ENCODE assay signal across 21 cellular contexts in the genomic region with DNA sequence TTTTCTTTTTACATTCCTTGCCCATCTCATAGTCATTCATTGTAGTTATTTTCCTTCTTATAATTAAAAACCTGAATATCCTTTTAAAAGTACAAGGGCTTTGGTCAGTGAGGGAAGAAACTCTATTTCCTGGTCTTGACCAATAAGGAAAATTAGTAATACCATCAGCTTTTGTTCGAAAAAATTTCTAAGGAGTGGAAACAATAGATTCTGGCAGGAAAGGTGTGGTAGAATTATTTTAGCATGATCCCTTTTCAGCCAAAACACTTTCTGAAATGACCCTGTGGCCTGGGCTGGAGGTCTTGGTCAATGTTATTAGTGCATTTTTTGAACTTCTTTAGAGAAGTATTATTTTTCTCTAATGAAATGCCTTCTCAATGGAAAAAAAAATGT. TPM values are rescaled to one million over a fixed set of nuclear protein-coding genes. Genes with fewer than 3 reads are reported as not detected.
A peak's percentile ranks its signal among the peaks of the same experiment; 100 is the strongest.
DNase-seq lines count a peak whose midpoint lies in the region; ATAC-seq and TF ChIP-seq lines count a peak whose summit lies in the region.
"Had no signal": no experiment of that assay in that cellular context is flagged by ENCODE, and none has a peak within 500 bp of the region (broad histone marks: within the 10 kb centered on the region; RNA-seq: fewer than 3 reads in every experiment).

No MANE protein-coding gene starts in this region.

- intact Hi-C loops in PC-9 (cut with micrococcal nuclease; ENCODE audit: unreplicated experiment): loop anchor here (1.0 kb wide), 3 partner anchors 36 to 149 kb away; a partner anchor contains a TSS
- intact Hi-C loops in CD8-positive, alpha-beta T cell (cut with DNase I, micrococcal nuclease): no loop called here

- no peak overlapping the region for H3K4me3 Mint-ChIP-seq in activated CD4-positive, alpha-beta T cell treated with anti-CD3 and anti-CD28 coated beads, Interleukin-2, amount 10 ng/mL, durations not matched to agents 7 days and 5 days
- no peak overlapping the region for H3K4me3 Mint-ChIP-seq in CD8-positive, alpha-beta T cell
- H3K4me3 Mint-ChIP-seq: activated B cell treated with CpG ODN at 0.5 μM for 24 hours; CD4-positive, alpha-beta memory T cell; naive B cell had no signal

- TF ChIP-seq CTCF in PC-9 (conservative IDR thresholded peaks at IDR 0.05): no peak
- no peak for TF ChIP-seq CTCF in thoracic aorta (IDR thresholded peaks at IDR 0.05)
- TF ChIP-seq CTCF in CD8-positive, alpha-beta T cell (IDR thresholded peaks at IDR 0.05): no peak
- no peak for TF ChIP-seq CTCF in gastroesophageal sphincter (IDR thresholded peaks at IDR 0.05)

- peaks cover 38% of the 10 kb centered on the region for H3F3A ChIP-seq in PC-9 (ENCODE audit: insufficient read depth, low read depth)

- H3K79me2 ChIP-seq in PC-9 (ENCODE audit: low read depth): 0 out of 2 replicates have a peak, but pooled peaks cover 3% of the 10 kb centered on the region

- H2AFZ ChIP-seq in PC-9: no peak overlapping the region

- CTCF ChIA-PET in PC-9 (lab: Charles Lee): interaction anchor here (0.6 kb wide), 1 partner anchor 1403 kb away, joined by 9 read pairs; no protein-coding TSS in a partner anchor
- CTCF ChIA-PET in activated CD4-positive, alpha-beta T cell treated with anti-CD3 and anti-CD28 coated beads, Interleukin-2, amount 10 ng/mL, durations not matched to agents 7 days and 5 days (lab: Charles Lee): no interaction called here
- CTCF ChIA-PET in CD8-positive, alpha-beta T cell (lab: Charles Lee): no interaction called here

- no peak overlapping the region for H3K27ac Mint-ChIP-seq in activated CD4-positive, alpha-beta T cell treated with anti-CD3 and anti-CD28 coated beads, Interleukin-2, amount 10 ng/mL, durations not matched to agents 7 days and 5 days
- H3K27ac Mint-ChIP-seq in CD8-positive, alpha-beta T cell: no peak overlapping the region
- H3K27ac Mint-ChIP-seq: activated B cell treated with CpG ODN at 0.5 μM for 24 hours; CD4-positive, alpha-beta memory T cell; naive B cell had no signal

- H3K9me3 Mint-ChIP-seq in activated CD4-positive, alpha-beta T cell treated with anti-CD3 and anti-CD28 coated beads, Interleukin-2, amount 10 ng/mL, durations not matched to agents 7 days and 5 days: no peaks in the 10 kb centered on the region
- H3K9me3 Mint-ChIP-seq in CD8-positive, alpha-beta T cell: no peaks in the 10 kb centered on the region
- H3K9me3 Mint-ChIP-seq: activated B cell treated with CpG ODN at 0.5 μM for 24 hours; CD4-positive, alpha-beta memory T cell; naive B cell had no signal

- no peaks in the 10 kb centered on the region for H3K27me3 Mint-ChIP-seq in activated CD4-positive, alpha-beta T cell treated with anti-CD3 and anti-CD28 coated beads, Interleukin-2, amount 10 ng/mL, durations not matched to agents 7 days and 5 days
- H3K27me3 Mint-ChIP-seq in CD8-positive, alpha-beta T cell (ENCODE audit: low read depth): no peaks in the 10 kb centered on the region
- H3K27me3 Mint-ChIP-seq: naive B cell had no signal

- H3K27me3 ChIP-seq in PC-9 (ENCODE audit: insufficient read depth, low read depth) (no peaks in the 10 kb centered on the region), muscle layer of duodenum (ENCODE audit: low read depth, low read length) (no peaks in the 10 kb centered on the region), thoracic aorta (replicated peaks; ENCODE audit: insufficient read depth) (no peaks in the 10 kb centered on the region), gastroesophageal sphincter (no peaks in the 10 kb centered on the region)
- no peaks in the 10 kb centered on the region for H3K27me3 ChIP-seq in CD8-positive, alpha-beta T cell (ENCODE audit: insufficient read depth, low read length)
- H3K27me3 ChIP-seq: adrenal gland, cardiac muscle cell had no signal

- POLR2A ChIA-PET in PC-9 (lab: Charles Lee; ENCODE audit: unreplicated experiment): no interaction called here
- POLR2A ChIA-PET in activated CD4-positive, alpha-beta T cell treated with anti-CD3 and anti-CD28 coated beads, Interleukin-2, amount 10 ng/mL, durations not matched to agents 7 days and 5 days (lab: Charles Lee): no interaction called here
- POLR2A ChIA-PET in CD8-positive, alpha-beta T cell (lab: Charles Lee): no interaction called here

- no peak for TF ChIP-seq EP300 in gastroesophageal sphincter (IDR thresholded peaks at IDR 0.05)

- no peaks in the 10 kb centered on the region for H3K4me1 Mint-ChIP-seq in activated CD4-positive, alpha-beta T cell treated with anti-CD3 and anti-CD28 coated beads, Interleukin-2, amount 10 ng/mL, durations not matched to agents 7 days and 5 days
- no peaks in the 10 kb centered on the region for H3K4me1 Mint-ChIP-seq in CD8-positive, alpha-beta T cell (ENCODE audit: low read depth)
- H3K4me1 Mint-ChIP-seq: activated B cell treated with CpG ODN at 0.5 μM for 24 hours; CD4-positive, alpha-beta memory T cell; naive B cell had no signal

- H3K9me3 ChIP-seq in PC-9 (ENCODE audit: insufficient read depth, low read depth): no peaks in the 10 kb centered on the region
- no peaks in the 10 kb centered on the region for H3K9me3 ChIP-seq in muscle layer of duodenum (ENCODE audit: control insufficient read depth in 1 of 2, low read length in 2 of 2)
- H3K9me3 ChIP-seq in thoracic aorta: no peaks in the 10 kb centered on the region
- no peaks in the 10 kb centered on the region for H3K9me3 ChIP-seq in CD8-positive, alpha-beta T cell (ENCODE audit: low read length)
- H3K9me3 ChIP-seq in gastroesophageal sphincter: no peaks in the 10 kb centered on the region
- H3K9me3 ChIP-seq: adrenal gland had no signal

- H3K36me3 Mint-ChIP-seq in activated CD4-positive, alpha-beta T cell treated with anti-CD3 and anti-CD28 coated beads, Interleukin-2, amount 10 ng/mL, durations not matched to agents 7 days and 5 days (ENCODE audit: low read depth): no peaks in the 10 kb centered on the region
- H3K36me3 Mint-ChIP-seq in CD8-positive, alpha-beta T cell: no peaks in the 10 kb centered on the region
- H3K36me3 Mint-ChIP-seq: CD4-positive, alpha-beta memory T cell; naive B cell had no signal

- peak overlapping the region; percentile 43 for H3K4me2 ChIP-seq in PC-9

- no peaks in the 10 kb centered on the region for H3K9me2 ChIP-seq in PC-9 (ENCODE audit: insufficient read depth)

- ATAC-seq in thoracic aorta (ENCODE audit: insufficient number of reproducible peaks, low FRiP score, low read depth): no peak
- ATAC-seq in CD8-positive, alpha-beta T cell: no peak
- ATAC-seq in gastroesophageal sphincter: no peak

- no TSS peak for BruUV-seq in PC-9 (replicated peaks; lab: Mats Ljungman, UMichigan)

- H3K27ac ChIP-seq in PC-9 (peak overlapping the region; percentile 93), cingulate gyrus (ENCODE audit: low read depth, low read length) (peak overlapping the region; percentile 97), muscle layer of duodenum (ENCODE audit: low read length) (peak overlapping the region; percentile 11), thoracic aorta (peak overlapping the region; percentile 63 to 73), gastroesophageal sphincter (peak overlapping the region in 2 of 4 donors; percentile 5 to 47)
- no peak overlapping the region for H3K27ac ChIP-seq in CD8-positive, alpha-beta T cell (ENCODE audit: low read depth, low read length)
- H3K27ac ChIP-seq: cardiac muscle cell, RWPE1 had no signal

- 80 to 83% methylated on average over 1 of the region's 1 CpG for WGBS in gastroesophageal sphincter (ENCODE audit: low coverage in 1 of 2), 2 donors

- no peaks in the 10 kb centered on the region for H4K20me1 ChIP-seq in PC-9 (ENCODE audit: insufficient read depth)

- H3K4me1 ChIP-seq in PC-9 (replicated peaks; ENCODE audit: insufficient read depth) (peaks cover 52% of the 10 kb centered on the region), muscle layer of duodenum (ENCODE audit: control insufficient read depth in 1 of 2, insufficient read depth in 2 of 2, low read length in 2 of 2) (peaks cover 0 to 11% of the 10 kb centered on the region in 2 donors), thoracic aorta (ENCODE audit: control insufficient read depth in 1 of 2, low read depth in 2 of 2) (peaks cover 4 to 31% of the 10 kb centered on the region in 2 donors), gastroesophageal sphincter (peaks cover 0 to 13% (median 0%) of the 10 kb centered on the region in 3 donors)
- H3K4me1 ChIP-seq in CD8-positive, alpha-beta T cell (ENCODE audit: insufficient read depth, low read length): no peaks in the 10 kb centered on the region
- H3K4me1 ChIP-seq: adrenal gland had no signal

- H3K36me3 ChIP-seq in PC-9 (ENCODE audit: low read depth) (no peaks in the 10 kb centered on the region), muscle layer of duodenum (ENCODE audit: control insufficient read depth in 1 of 2, insufficient read depth in 2 of 2, low read length in 2 of 2) (no peaks in the 10 kb centered on the region), thoracic aorta (no peaks in the 10 kb centered on the region), gastroesophageal sphincter (no peaks in the 10 kb centered on the region)
- no peaks in the 10 kb centered on the region for H3K36me3 ChIP-seq in CD8-positive, alpha-beta T cell (ENCODE audit: insufficient read depth, low read length)
- H3K36me3 ChIP-seq: adrenal gland, cardiac muscle cell had no signal

- peak; percentile 33 to 88 for DNase-seq in PC-9
- no peak for DNase-seq in thoracic aorta (ENCODE audit: low spot score)
- no peak for DNase-seq in activated CD4-positive, alpha-beta T cell treated with anti-CD3 and anti-CD28 coated beads, Interleukin-2, amount 10 ng/mL, durations not matched to agents 7 days and 5 days
- no peak for DNase-seq in CD8-positive, alpha-beta T cell
- DNase-seq: activated B cell treated with CpG ODN at 0.5 μM for 24 hours; activated CD4-positive, alpha-beta T cell treated with anti-CD3 and anti-CD28 coated beads, Interleukin-2, amount 50 U/mL, for 48 hours; activated gamma-delta T cell; adrenal gland; CD4-positive, alpha-beta memory T cell; DMS53; Kasumi-1; naive B cell; NCI-H1694; NCI-H2171 treated with DMSO at 0.1 percent for 48 hours; NCI-H526 treated with DMSO at 0.1 percent for 48 hours; T1000 had no signal

- no peak for TF ChIP-seq POLR2A in gastroesophageal sphincter (IDR thresholded peaks at IDR 0.05)

- H3K4me3 ChIP-seq in PC-9 (no peak overlapping the region; the same call in 1 of the 2 replicates), muscle layer of duodenum (ENCODE audit: low read depth in 1 of 2, low read length in 2 of 2) (no peak overlapping the region), thoracic aorta (peak overlapping the region; percentile 5), gastroesophageal sphincter (no peak overlapping the region)
- no peak overlapping the region for H3K4me3 ChIP-seq in CD8-positive, alpha-beta T cell (ENCODE audit: low read depth, low read length)
- H3K4me3 ChIP-seq: adrenal gland, cardiac muscle cell had no signal

RNA-seq across cellular contexts. Expression of a gene that starts 36.6 kb away (rescaled TPM):
- total RNA-seq in PC-9 (2021) (21.0 and 21.6 TPM in 2 replicates), thoracic aorta (10 to 100 TPM; 17.5 to 18.1 TPM), gastroesophageal sphincter (10 to 100 TPM in 3 of 4 donors, 1 to 10 TPM in 1; 9.0 to 16.3 (median 14.5) TPM)
- total RNA-seq in activated CD4-positive, alpha-beta T cell treated with anti-CD3 and anti-CD28 coated beads, Interleukin-2, amount 10 ng/mL, durations not matched to agents 7 days and 5 days: 1 to 10 TPM; 1.1 to 1.5 TPM
- total RNA-seq in CD8-positive, alpha-beta T cell: 1 to 10 TPM in 1 of 2 experiments, under 1 TPM in 1; 0.72 to 2.1 TPM

RNA-seq across cellular contexts. Expression of a gene that starts 36.6 kb away (rescaled TPM):
- total RNA-seq in PC-9 (2021): 60.4 TPM in 2 replicates
- total RNA-seq in thoracic aorta: 10 to 100 TPM in 1 of 2 donors, 1 to 10 TPM in 1; 6.5 to 10.6 TPM
- 10 to 100 TPM; 16.8 TPM for total RNA-seq in activated CD4-positive, alpha-beta T cell treated with anti-CD3 and anti-CD28 coated beads, Interleukin-2, amount 10 ng/mL, durations not matched to agents 7 days and 5 days
- total RNA-seq in CD8-positive, alpha-beta T cell: 1 to 10 TPM; 3.4 to 3.6 TPM
- 10 to 100 TPM in 3 of 4 donors, 1 to 10 TPM in 1; 6.9 to 14.5 (median 11.9) TPM for total RNA-seq in gastroesophageal sphincter

Comparison
In these comparisons a context has a peak if more than half of its experiments do, and no peak if none do; other contexts are left out.
1. DNase-seq: peak in PC-9 (2 of 2); none in thoracic aorta (single experiment), activated CD4-positive, alpha-beta T cell treated with anti-CD3 and anti-CD28 coated beads, Interleukin-2, amount 10 ng/mL, durations not matched to agents 7 days and 5 days (single experiment) and CD8-positive, alpha-beta T cell (0 of 7).